26 cellular contexts compared by ENCODE assay signal in the genomic region with DNA sequence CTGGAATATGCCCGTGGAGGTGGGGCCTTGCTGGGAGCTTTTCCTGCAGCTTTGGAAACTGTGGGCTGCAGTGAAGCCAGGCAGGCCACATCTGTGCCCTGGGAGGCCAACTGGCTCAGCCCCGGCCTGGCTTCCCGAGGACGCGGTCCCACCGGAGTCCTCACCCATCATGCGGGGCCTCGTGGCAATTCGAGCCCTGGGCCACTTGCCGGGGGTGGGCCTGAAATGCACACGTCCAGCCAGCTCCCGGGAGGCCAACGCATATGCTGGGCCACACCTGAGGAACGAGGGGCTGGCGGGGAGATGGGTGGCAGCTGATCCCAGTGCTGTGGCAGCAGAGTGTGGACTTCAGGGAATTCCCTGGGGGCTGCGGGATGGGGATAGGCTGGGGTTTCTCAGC.
"Had no signal": no experiment of that assay in that cellular context is flagged by ENCODE, and none has a peak within 500 bp of the region (broad histone marks: within the 10 kb centered on the region; RNA-seq: fewer than 3 reads in every experiment).

No MANE protein-coding gene starts in this region.

- H3K36me3 ChIP-seq: brain microvascular endothelial cell, heart right ventricle had no signal

- H3K4me3 ChIP-seq: coronary artery, dorsolateral prefrontal cortex, gastroesophageal sphincter, heart right ventricle, hepatocyte had no signal

- H3K27ac ChIP-seq: brain microvascular endothelial cell, coronary artery, dorsolateral prefrontal cortex, foreskin keratinocyte, gastroesophageal sphincter, heart right ventricle, hepatocyte, VCaP had no signal

- H3K27me3 ChIP-seq: brain microvascular endothelial cell, dorsolateral prefrontal cortex, gastroesophageal sphincter, heart right ventricle, hepatocyte had no signal

- ATAC-seq: activated CD4-positive, CD25-positive, alpha-beta regulatory T cell treated with anti-CD3 and anti-CD28 coated beads, Interleukin-2, amount 50 U/mL, for 24 hours; activated CD8-positive, alpha-beta T cell treated with anti-CD3 and anti-CD28 coated beads for 36 hours; activated T-cell treated with anti-CD3 and anti-CD28 coated beads, Interleukin-2, amount 50 U/mL, for 4 hours; activated T-helper 17 cell treated with anti-CD3 and anti-CD28 coated beads, Interleukin-2, amount 50 U/mL, for 72 hours; esophagus mucosa; foreskin keratinocyte; gastroesophageal sphincter; heart right ventricle had no signal

- DNase-seq: activated B cell treated with CpG ODN at 0.5 μM for 24 hours; activated CD4-positive, alpha-beta T cell treated with anti-CD3 and anti-CD28 coated beads for 48 hours; activated CD4-positive, alpha-beta T cell treated with anti-CD3 and anti-CD28 coated beads, Interleukin-2, amount 50 U/mL, for 1 hour; activated CD4-positive, alpha-beta T cell treated with anti-CD3 and anti-CD28 coated beads, Interleukin-2, amount 50 U/mL, for 48 hours; activated CD8-positive, alpha-beta memory T cell treated with anti-CD3 and anti-CD28 coated beads for 24 hours; activated effector memory CD4-positive, alpha-beta T cell treated with Interleukin-2 at 50 U/mL for 16 hours; activated gamma-delta T cell treated with Interleukin-2 at 50 U/mL for 16 hours; activated naive CD4-positive, alpha-beta T cell treated with anti-CD3 and anti-CD28 coated beads, Interleukin-2, amount 50 U/mL, for 16 hours; activated naive CD4-positive, alpha-beta T cell treated with Interleukin-2 at 50 U/mL for 16 hours; activated T-cell treated with anti-CD3 and anti-CD28 coated beads, Interleukin-2, amount 50 U/mL, for 4 hours; amniotic stem cell; anterior cingulate cortex; brain microvascular endothelial cell; dorsolateral prefrontal cortex; effector memory CD4-positive, alpha-beta T cell; endodermal cell; foreskin keratinocyte; heart right ventricle had no signal

- H3K9me3 ChIP-seq: gastroesophageal sphincter, heart right ventricle had no signal

- H3K4me2 ChIP-seq: hepatocyte had no signal

- H3K4me1 ChIP-seq: foreskin keratinocyte had no signal
